In genomic region chr6:36743032-36743431, GRCh38 we compare ENCODE assay signal across 37 cellular contexts. TPM values are rescaled to one million over a fixed set of nuclear protein-coding genes. Genes with fewer than 3 reads are reported as not detected.
DNase-seq lines count a peak whose midpoint lies in the region; ATAC-seq, FAIRE-seq and TF ChIP-seq lines count a peak whose summit lies in the region.
"Had no signal": no experiment of that assay in that cellular context is flagged by ENCODE, and none has a peak within 500 bp of the region (broad histone marks: within the 10 kb centered on the region; RNA-seq: fewer than 3 reads in every experiment).

No MANE protein-coding gene starts in this region.

- H3K36me3 ChIP-seq in WERI-Rb-1: no peaks in the 10 kb centered on the region
- no peaks in the 10 kb centered on the region for H3K36me3 ChIP-seq in HepG2 (replicated peaks in 1 of 2; ENCODE audit: control insufficient read depth in 1 of 2, insufficient read depth in 2 of 2, low read length in 2 of 2)
- H3K36me3 ChIP-seq: brain microvascular endothelial cell, gastroesophageal sphincter, lower lobe of right lung, SJSA1, vagina had no signal

- no peak for FAIRE-seq in HepG2 (lab: Jason Lieb, UNC)
- no peak for FAIRE-seq in H54 (lab: Jason Lieb, UNC)
- FAIRE-seq: GM18507, GM19239, HTR-8/SVneo, TTC549 had no signal

- no peaks in the 10 kb centered on the region for H3K27me3 ChIP-seq in WERI-Rb-1 (ENCODE audit: insufficient read depth, low read depth, severe bottlenecking)
- H3K27me3 ChIP-seq in HepG2 (ENCODE audit: control insufficient read depth in 1 of 2, insufficient read depth in 2 of 2, low read length in 2 of 2): peaks cover 17 to 98% of the 10 kb centered on the region in 2 experiments; a peak in 4 of 5 replicates
- H3K27me3 ChIP-seq: brain microvascular endothelial cell, gastroesophageal sphincter, SJSA1, vagina had no signal

- no peak overlapping the region for H2AFZ ChIP-seq in HepG2 (ENCODE audit: low read length)

- H3K9me3 Mint-ChIP-seq in activated naive CD4-positive, alpha-beta T cell treated with anti-CD3 and anti-CD28 coated beads for 36 hours: no peaks in the 10 kb centered on the region
- no peaks in the 10 kb centered on the region for H3K9me3 Mint-ChIP-seq in stimulated activated memory B cell treated with anti-CD40 and anti-IgM and Interleukin-4, amounts not matched to agents 10 μg/mL and 1 μg/mL and 100 μg/mL, for 72 hours
- H3K9me3 Mint-ChIP-seq: activated CD8-positive, alpha-beta T cell treated with anti-CD3 and anti-CD28 coated beads for 36 hours; activated T-helper 1 cell treated with anti-CD3 and anti-CD28 coated beads, Interleukin-12 subunit alpha, Interleukin-12 subunit beta, Interleukin-2, Interleukin-4 antibody, amounts not matched to agents 30 ng/mL and 10 ng/mL and 1 ng/mL, durations not matched to agents 14 hours and 24 hours and 36 hours; stimulated activated naive CD8-positive, alpha-beta T cell treated with anti-CD3 and anti-CD28 coated beads, Interleukin-15, amount 100 ng/mL, for 72 hours had no signal

- CTCF ChIA-PET in activated naive CD4-positive, alpha-beta T cell treated with anti-CD3 and anti-CD28 coated beads for 36 hours (lab: Charles Lee): no interaction called here
- CTCF ChIA-PET in HepG2 (lab: Yijun Ruan, JAX; ENCODE audit: low intra/inter-chr PET ratio, low total read pairs): no interaction called here
- CTCF ChIA-PET in GM10248 (lab: Yijun Ruan, JAX): interaction anchor here (9.0 kb wide), 1 partner anchor 16 kb away, joined by 48 read pairs; no protein-coding TSS in a partner anchor

- intact Hi-C loops in activated naive CD4-positive, alpha-beta T cell treated with anti-CD3 and anti-CD28 coated beads for 36 hours (cut with micrococcal nuclease): no loop called here
- intact Hi-C loops in HepG2 (cut with micrococcal nuclease; ENCODE audit: unreplicated experiment): no loop called here

- in situ Hi-C loops in HepG2 (cut with HindIII; ENCODE audit: extremely low pct_ligation_motif_present, low pct_unique_long_range_greater_than_20kb): no loop called here

- TF ChIP-seq EP300 in HepG2 (IDR thresholded peaks at IDR 0.05; ENCODE audit: low read depth in 2 of 2, low read length in 2 of 2) (no peak), HepG2 (CRISPR knock-in tag; IDR thresholded peaks at IDR 0.05; ENCODE audit: borderline replicate concordance) (no peak)

- peak; percentile 9; the same call in 1 of the 3 replicates for ATAC-seq in HepG2
- no peak for ATAC-seq in stimulated activated memory B cell treated with anti-CD40 and anti-IgM and Interleukin-4, amounts not matched to agents 10 μg/mL and 1 μg/mL and 100 μg/mL, for 72 hours
- ATAC-seq: activated CD4-positive, CD25-positive, alpha-beta regulatory T cell treated with anti-CD3 and anti-CD28 coated beads, Interleukin-2, amount 50 U/mL, for 24 hours; activated CD8-positive, alpha-beta T cell treated with anti-CD3 and anti-CD28 coated beads for 36 hours; gastroesophageal sphincter; lower lobe of right lung; stimulated activated naive CD8-positive, alpha-beta T cell treated with anti-CD3 and anti-CD28 coated beads, Interleukin-15, amount 100 ng/mL, for 72 hours had no signal

- TF ChIP-seq CTCF in WERI-Rb-1 (IDR thresholded peaks at IDR 0.05; ENCODE audit: low read depth, low read length): no peak
- no peak for TF ChIP-seq CTCF in HepG2 (CRISPR knock-in tag; IDR thresholded peaks at IDR 0.05)
- TF ChIP-seq CTCF in GM10248 (IDR thresholded peaks at IDR 0.05; ENCODE audit: control extremely low read depth, extremely low read depth, low read depth, missing control alignments): no peak

- no peaks in the 10 kb centered on the region for H3K27me3 Mint-ChIP-seq in activated naive CD4-positive, alpha-beta T cell treated with anti-CD3 and anti-CD28 coated beads for 36 hours (ENCODE audit: low read depth)
- no peaks in the 10 kb centered on the region for H3K27me3 Mint-ChIP-seq in stimulated activated memory B cell treated with anti-CD40 and anti-IgM and Interleukin-4, amounts not matched to agents 10 μg/mL and 1 μg/mL and 100 μg/mL, for 72 hours
- H3K27me3 Mint-ChIP-seq: activated CD8-positive, alpha-beta T cell treated with anti-CD3 and anti-CD28 coated beads for 36 hours had no signal

- 2% methylated on average over 5 of the region's 5 CpGs for WGBS in HepG2 (ENCODE audit: low lambda C conversion rate)

- no peaks in the 10 kb centered on the region for H3K79me2 ChIP-seq in HepG2 (ENCODE audit: insufficient read depth, low read length)

- no peaks in the 10 kb centered on the region for H3K4me1 ChIP-seq in HepG2 (ENCODE audit: insufficient read depth, low read length)
- H3K4me1 ChIP-seq: gastroesophageal sphincter had no signal

- BruUV-seq in HepG2 (replicated peaks; lab: Mats Ljungman, UMichigan): no TSS peak

- no peak overlapping the region for H3K4me2 ChIP-seq in HepG2 (ENCODE audit: low read depth, low read length)

- TF ChIP-seq POLR2A in HepG2 (IDR thresholded peaks at IDR 0.05; ENCODE audit: insufficient read depth in 1 of 2, low read depth in 2 of 2, low read length in 2 of 2) (no peak), H54 (IDR thresholded peaks at IDR 0.05; ENCODE audit: low read depth, low read length) (no peak)

- H3K27ac ChIP-seq in WERI-Rb-1: peak overlapping the region; percentile 7
- H3K27ac ChIP-seq in HepG2 (ENCODE audit: extremely low read length, insufficient read depth, low read length): no peak overlapping the region
- H3K27ac ChIP-seq: brain microvascular endothelial cell, gastroesophageal sphincter, lower lobe of right lung, SJSA1, vagina had no signal

- H3K9me3 ChIP-seq in WERI-Rb-1 (ENCODE audit: severe bottlenecking) (peaks cover 3% of the 10 kb centered on the region), HepG2 (ENCODE audit: low read length) (no peaks in the 10 kb centered on the region)
- H3K9me3 ChIP-seq: lower lobe of right lung, SJSA1, vagina had no signal

- no peaks in the 10 kb centered on the region for H3K36me3 Mint-ChIP-seq in activated naive CD4-positive, alpha-beta T cell treated with anti-CD3 and anti-CD28 coated beads for 36 hours (ENCODE audit: low read depth)
- peaks cover 24% of the 10 kb centered on the region for H3K36me3 Mint-ChIP-seq in stimulated activated memory B cell treated with anti-CD40 and anti-IgM and Interleukin-4, amounts not matched to agents 10 μg/mL and 1 μg/mL and 100 μg/mL, for 72 hours

- POLR2A ChIA-PET in HepG2 (lab: Yijun Ruan, JAX): no interaction called here
- POLR2A ChIA-PET in GM10248 (lab: Yijun Ruan, JAX): no interaction called here

- no peak overlapping the region for H3K9ac ChIP-seq in HepG2 (ENCODE audit: insufficient read depth, low read depth, low read length)

- H3K27ac Mint-ChIP-seq in activated naive CD4-positive, alpha-beta T cell treated with anti-CD3 and anti-CD28 coated beads for 36 hours: peak overlapping the region; percentile 33
- peak overlapping the region; percentile 91 for H3K27ac Mint-ChIP-seq in stimulated activated memory B cell treated with anti-CD40 and anti-IgM and Interleukin-4, amounts not matched to agents 10 μg/mL and 1 μg/mL and 100 μg/mL, for 72 hours
- H3K27ac Mint-ChIP-seq: activated CD8-positive, alpha-beta T cell treated with anti-CD3 and anti-CD28 coated beads for 36 hours had no signal

- H4K20me1 ChIP-seq in HepG2 (ENCODE audit: insufficient read depth, low read length): no peaks in the 10 kb centered on the region

- H3K4me3 ChIP-seq in WERI-Rb-1 (ENCODE audit: low read depth, low read length) (no peak overlapping the region), HepG2 (replicated peaks in 1 of 3; ENCODE audit: insufficient read depth in 1 of 3, low read depth in 2 of 3, low read length in 3 of 3) (no peak overlapping the region)
- H3K4me3 ChIP-seq: gastroesophageal sphincter, lower lobe of right lung, SJSA1, vagina had no signal

- no peak for DNase-seq in activated naive CD4-positive, alpha-beta T cell treated with anti-CD3 and anti-CD28 coated beads for 36 hours
- no peak for DNase-seq in activated naive CD4-positive, alpha-beta T cell (lab: John Stamatoyannopoulos, UW)
- DNase-seq in WERI-Rb-1: no peak
- DNase-seq in HepG2 (ENCODE audit: low spot score): no peak
- DNase-seq in NCI-H510A (lab: John Stamatoyannopoulos, UW): no peak
- no peak for DNase-seq in H54 (ENCODE audit: insufficient read length, low spot score)
- DNase-seq in GM10248 (ENCODE audit: extremely low spot score): no peak
- DNase-seq: activated CD8-positive, alpha-beta memory T cell treated with anti-CD3 and anti-CD28 coated beads, Interleukin-2, amount 50 U/mL, for 48 hours; activated CD8-positive, alpha-beta T cell treated with anti-CD3 and anti-CD28 coated beads for 36 hours; activated naive CD4-positive, alpha-beta T cell treated with anti-CD3 and anti-CD28 coated beads, Interleukin-2, amount 50 U/mL, for 16 hours; AML-193; amygdala; brain microvascular endothelial cell; EL; H7; Kasumi-1; kidney glomerular epithelial cell; lower lobe of right lung; NCI-H1436 treated with DMSO at 0.1 percent for 48 hours; NCI-H2081 treated with DMSO at 0.1 percent for 48 hours; NCI-H82; RPMI8226; stimulated activated CD4-positive, alpha-beta T cell treated with anti-CD3 and anti-CD28 coated beads, Interleukin-2, amount 100 ng/mL, for 24 hours; stimulated activated naive CD8-positive, alpha-beta T cell treated with anti-CD3 and anti-CD28 coated beads, Interleukin-15, amount 100 ng/mL, for 72 hours had no signal

- TF ChIP-seq RAD21 in HepG2 (CRISPR knock-in tag; IDR thresholded peaks at IDR 0.05): no peak

- H3K4me1 Mint-ChIP-seq in activated naive CD4-positive, alpha-beta T cell treated with anti-CD3 and anti-CD28 coated beads for 36 hours (ENCODE audit: low read depth): no peaks in the 10 kb centered on the region
- H3K4me1 Mint-ChIP-seq in stimulated activated memory B cell treated with anti-CD40 and anti-IgM and Interleukin-4, amounts not matched to agents 10 μg/mL and 1 μg/mL and 100 μg/mL, for 72 hours: peaks cover 72% of the 10 kb centered on the region

- H3K4me3 Mint-ChIP-seq in activated naive CD4-positive, alpha-beta T cell treated with anti-CD3 and anti-CD28 coated beads for 36 hours: no peak overlapping the region
- H3K4me3 Mint-ChIP-seq in stimulated activated memory B cell treated with anti-CD40 and anti-IgM and Interleukin-4, amounts not matched to agents 10 μg/mL and 1 μg/mL and 100 μg/mL, for 72 hours: no peak overlapping the region
- H3K4me3 Mint-ChIP-seq: activated CD8-positive, alpha-beta T cell treated with anti-CD3 and anti-CD28 coated beads for 36 hours; stimulated activated naive CD8-positive, alpha-beta T cell treated with anti-CD3 and anti-CD28 coated beads, Interleukin-15, amount 100 ng/mL, for 72 hours had no signal

RNA-seq across cellular contexts. Expression of gene RAB44, which starts 45.4 kb away (rescaled TPM):
- total RNA-seq in activated naive CD4-positive, alpha-beta T cell treated with anti-CD3 and anti-CD28 coated beads for 36 hours: under 1 TPM in 1 of 2 experiments, not detected in 1; 0.05 TPM
- total RNA-seq in HepG2 (2016; rRNA removed; fragmentation: Illumina TruSeq; extraction: Trizol): not detected in 2 replicates
- total RNA-seq in HepG2 (2016; cell fraction: cytosol; rRNA removed; fragmentation: Illumina TruSeq; extraction: Trizol; ENCODE audit: low read depth): not detected in 2 replicates
- not detected in 2 replicates for total RNA-seq in HepG2 (2016; cell fraction: insoluble cytoplasmic fraction; rRNA removed; fragmentation: Illumina TruSeq; extraction: Trizol)
- not detected in 2 replicates for total RNA-seq in HepG2 (2016; cell fraction: membrane; rRNA removed; fragmentation: Illumina TruSeq; extraction: Trizol)
- not detected in 2 replicates for total RNA-seq in HepG2 (2016; cell fraction: nucleus; rRNA removed; fragmentation: Illumina TruSeq; extraction: Trizol)
- not detected in 2 replicates for polyA plus RNA-seq in HepG2 (2011; rRNA removed)
- not detected in 2 replicates for polyA plus RNA-seq in HepG2 (2011; cell fraction: cytosol; rRNA removed)
- 0.09 TPM in 1 of 2 replicates, not detected in the other for polyA plus RNA-seq in HepG2 (2011; cell fraction: nucleus; rRNA removed)
- polyA plus RNA-seq in HepG2 (2012): not detected in 2 replicates
- polyA plus RNA-seq in HepG2 (2016; cell fraction: cytosol; fragmentation: Illumina TruSeq; extraction: Trizol; ENCODE audit: low read depth): not detected in 2 replicates
- polyA plus RNA-seq in HepG2 (2016; cell fraction: insoluble cytoplasmic fraction; fragmentation: Illumina TruSeq; extraction: Trizol; ENCODE audit: low read depth): not detected in 2 replicates
- not detected in 2 replicates for polyA plus RNA-seq in HepG2 (2016; cell fraction: membrane; fragmentation: Illumina TruSeq; extraction: Trizol; ENCODE audit: low read depth)
- 0.13 TPM in 1 of 2 replicates, not detected in the other for polyA plus RNA-seq in HepG2 (2016; cell fraction: nucleus; fragmentation: Illumina TruSeq; extraction: Trizol; ENCODE audit: insufficient read depth, low read depth)
- 0.02 TPM in 1 of 2 replicates, not detected in the other for polyA minus RNA-seq in HepG2 (2011; rRNA and poly(A)+ RNA removed; ENCODE audit: low replicate concordance)
- polyA minus RNA-seq in HepG2 (2011; cell fraction: cytosol; rRNA and poly(A)+ RNA removed): not detected in 2 replicates
- polyA minus RNA-seq in HepG2 (2011; cell fraction: nucleus; rRNA and poly(A)+ RNA removed): 0.13 TPM in 1 of 2 replicates, not detected in the other
- total RNA-seq: A673, cerebellum, H7, SJSA1 had no signal
- polyA plus RNA-seq: right cardiac atrium had no signal
